Comparison of ENCODE assay signal across 28 cellular contexts in genomic region chr12:116068371-116068770, GRCh38.
"Had no signal": no experiment of that assay in that cellular context is flagged by ENCODE, and none has a peak within 500 bp of the region (broad histone marks: within the 10 kb centered on the region; RNA-seq: fewer than 3 reads in every experiment).

No MANE protein-coding gene starts in this region.

- H3K36me3 Mint-ChIP-seq: WTC11 had no signal

- H3K4me3 ChIP-seq: esophagus squamous epithelium, hepatocyte, ovary, suprapubic skin, tibial artery had no signal

- H3K9me3 ChIP-seq: esophagus squamous epithelium, ovary, suprapubic skin, tibial artery had no signal

- H3K4me3 Mint-ChIP-seq: activated CD4-positive, alpha-beta memory T cell treated with anti-CD3 and anti-CD28 coated beads, Interleukin-2, amount 10 ng/mL, durations not matched to agents 7 days and 5 days; activated CD4-positive, alpha-beta T cell treated with anti-CD3 and anti-CD28 coated beads, Interleukin-2, amount 10 ng/mL, durations not matched to agents 7 days and 5 days; activated naive CD8-positive, alpha-beta T cell; activated T-cell treated with anti-CD3 and anti-CD28 coated beads, Interleukin-2, amount 50 U/mL, for 4 hours; nephron; T-helper 1 cell treated with Interleukin-12 subunit alpha and Interleukin-12 subunit beta and Interleukin-4 antibody, amounts not matched to agents 30 μg/mL and 1 μg/mL, for 36 hours; WTC11 had no signal

- H3K27me3 Mint-ChIP-seq: activated CD4-positive, alpha-beta memory T cell treated with anti-CD3 and anti-CD28 coated beads, Interleukin-2, amount 10 ng/mL, durations not matched to agents 7 days and 5 days; activated CD4-positive, alpha-beta T cell treated with anti-CD3 and anti-CD28 coated beads, Interleukin-2, amount 10 ng/mL, durations not matched to agents 7 days and 5 days; activated naive CD8-positive, alpha-beta T cell; progenitor cell of endocrine pancreas had no signal

- ATAC-seq: activated T-cell treated with anti-CD3 and anti-CD28 coated beads, Interleukin-2, amount 50 U/mL, for 4 hours; sciatic nerve; WTC11 had no signal

- H3K9me3 Mint-ChIP-seq: activated CD4-positive, alpha-beta memory T cell treated with anti-CD3 and anti-CD28 coated beads, Interleukin-2, amount 10 ng/mL, durations not matched to agents 7 days and 5 days; activated CD4-positive, alpha-beta T cell treated with anti-CD3 and anti-CD28 coated beads, Interleukin-2, amount 10 ng/mL, durations not matched to agents 7 days and 5 days; activated T-cell treated with anti-CD3 and anti-CD28 coated beads, Interleukin-2, amount 50 U/mL, for 4 hours; nephron; T-helper 1 cell treated with Interleukin-12 subunit alpha and Interleukin-12 subunit beta and Interleukin-4 antibody, amounts not matched to agents 30 μg/mL and 1 μg/mL, for 36 hours; WTC11 had no signal

- DNase-seq: activated CD4-positive, alpha-beta memory T cell treated with anti-CD3 and anti-CD28 coated beads, Interleukin-2, amount 10 ng/mL, durations not matched to agents 7 days and 5 days; activated CD4-positive, alpha-beta T cell treated with anti-CD3 and anti-CD28 coated beads for 1 hour; activated CD4-positive, alpha-beta T cell treated with anti-CD3 and anti-CD28 coated beads, Interleukin-2, amount 10 ng/mL, durations not matched to agents 7 days and 5 days; activated naive CD4-positive, alpha-beta T cell treated with Interleukin-2 at 50 U/mL for 16 hours; activated T-cell treated with anti-CD3 and anti-CD28 coated beads, Interleukin-2, amount 50 U/mL, for 4 hours; effector CD8-positive, alpha-beta T cell; esophagus squamous epithelium; glutamatergic neuron; left cardiac atrium; ovary; retina; small intestine; stimulated activated CD4-positive, alpha-beta T cell treated with anti-CD3 and anti-CD28 coated beads, Interleukin-1b, Interleukin-23, amount 100 ng/mL, for 48 hours; stimulated activated CD4-positive, alpha-beta T cell treated with anti-CD3 and anti-CD28 coated beads, Interleukin-4, amount 100 ng/mL, for 4 hours; stimulated activated CD8-positive, alpha-beta memory T cell treated with anti-CD3 and anti-CD28 coated beads, Interleukin-4, amount 100 ng/mL, for 48 hours; stimulated activated naive CD4-positive, alpha-beta T cell; SW 1271; T1000; tibial artery had no signal

- H3K27me3 ChIP-seq: esophagus squamous epithelium, hepatocyte, ovary, suprapubic skin, tibial artery had no signal

- H3K36me3 ChIP-seq: esophagus squamous epithelium, ovary, suprapubic skin, tibial artery had no signal

- H3K27ac ChIP-seq: epithelial cell of prostate, esophagus squamous epithelium, hepatocyte, ovary, suprapubic skin, tibial artery had no signal

- H3K27ac Mint-ChIP-seq: activated CD4-positive, alpha-beta memory T cell treated with anti-CD3 and anti-CD28 coated beads, Interleukin-2, amount 10 ng/mL, durations not matched to agents 7 days and 5 days; activated CD4-positive, alpha-beta T cell treated with anti-CD3 and anti-CD28 coated beads, Interleukin-2, amount 10 ng/mL, durations not matched to agents 7 days and 5 days; activated naive CD8-positive, alpha-beta T cell; nephron; progenitor cell of endocrine pancreas; T-helper 1 cell treated with Interleukin-12 subunit alpha and Interleukin-12 subunit beta and Interleukin-4 antibody, amounts not matched to agents 30 μg/mL and 1 μg/mL, for 36 hours; WTC11 had no signal
